Comparison of ENCODE assay signal across 33 cellular contexts in genomic region chr20:24420567-24420966, GRCh38. TPM values are rescaled to one million over a fixed set of nuclear protein-coding genes. Genes with fewer than 3 reads are reported as not detected.
"Had no signal": no experiment of that assay in that cellular context is flagged by ENCODE, and none has a peak within 500 bp of the region (broad histone marks: within the 10 kb centered on the region; RNA-seq: fewer than 3 reads in every experiment).

No MANE protein-coding gene starts in this region.

- ATAC-seq: activated CD4-positive, alpha-beta T cell treated with anti-CD3 and anti-CD28 coated beads for 36 hours; activated CD8-positive, alpha-beta T cell treated with anti-CD3 and anti-CD28 coated beads, Interleukin-2, amount 10 ng/mL, durations not matched to agents 7 days and 5 days; activated naive CD4-positive, alpha-beta T cell treated with anti-CD3 and anti-CD28 coated beads, Interleukin-2, amount 50 U/mL, for 72 hours; effector memory CD8-positive, alpha-beta T cell; gastroesophageal sphincter; heart right ventricle had no signal

- H3K4me1 Mint-ChIP-seq: activated CD4-positive, alpha-beta T cell treated with anti-CD3 and anti-CD28 coated beads for 36 hours; activated CD4-positive, alpha-beta T cell treated with anti-CD3 and anti-CD28 coated beads, Interleukin-2, amount 10 ng/mL, durations not matched to agents 24 days and 14 days; activated naive CD4-positive, alpha-beta T cell treated with anti-CD3 and anti-CD28 coated beads, Interleukin-2, amount 10 ng/mL, durations not matched to agents 7 days and 5 days; activated naive CD8-positive, alpha-beta T cell treated with anti-CD3 and anti-CD28 coated beads, Interleukin-2, amount 10 ng/mL, durations not matched to agents 7 days and 5 days had no signal

- H3K9me3 ChIP-seq: ascending aorta had no signal

- H3K4me3 ChIP-seq: ascending aorta, breast epithelium, cardiac muscle cell, esophagus squamous epithelium, gastroesophageal sphincter, heart right ventricle had no signal

- DNase-seq: activated CD4-positive, alpha-beta memory T cell treated with anti-CD3 and anti-CD28 coated beads for 36 hours; activated CD4-positive, alpha-beta T cell treated with anti-CD3 and anti-CD28 coated beads for 36 hours; activated CD4-positive, alpha-beta T cell treated with anti-CD3 and anti-CD28 coated beads, Interleukin-2, amount 10 ng/mL, durations not matched to agents 24 days and 14 days; activated CD4-positive, CD25-positive, alpha-beta regulatory T cell; activated CD4-positive, CD25-positive, alpha-beta regulatory T cell treated with anti-CD3 and anti-CD28 coated beads, Interleukin-2, amount 50 U/mL, for 72 hours; activated CD8-positive, alpha-beta T cell treated with anti-CD3 and anti-CD28 coated beads, Interleukin-2, amount 10 ng/mL, durations not matched to agents 7 days and 5 days; activated effector memory CD4-positive, alpha-beta T cell treated with anti-CD3 and anti-CD28 coated beads, Interleukin-2, amount 50 U/mL, for 16 hours; activated naive CD4-positive, alpha-beta T cell; activated naive CD4-positive, alpha-beta T cell treated with anti-CD3 and anti-CD28 coated beads, Interleukin-2, amount 10 ng/mL, durations not matched to agents 7 days and 5 days; activated naive CD8-positive, alpha-beta T cell treated with anti-CD3 and anti-CD28 coated beads, Interleukin-2, amount 10 ng/mL, durations not matched to agents 7 days and 5 days; activated T-cell treated with anti-CD3 and anti-CD28 coated beads, Interleukin-2, amount 50 U/mL, for 48 hours; central memory CD4-positive, alpha-beta T cell; cortex of kidney; dermis blood vessel endothelial cell; effector CD4-positive, alpha-beta T cell; effector memory CD8-positive, alpha-beta T cell; erythroblast; esophagus squamous epithelium; foreskin melanocyte; heart right ventricle; T-helper 2 cell had no signal

- H3K36me3 Mint-ChIP-seq: activated CD4-positive, alpha-beta memory T cell treated with anti-CD3 and anti-CD28 coated beads for 36 hours; activated naive CD8-positive, alpha-beta T cell treated with anti-CD3 and anti-CD28 coated beads, Interleukin-2, amount 10 ng/mL, durations not matched to agents 7 days and 5 days; brain had no signal

- FAIRE-seq: colon had no signal

- H3K27me3 Mint-ChIP-seq: activated CD4-positive, alpha-beta memory T cell treated with anti-CD3 and anti-CD28 coated beads for 36 hours; activated CD4-positive, alpha-beta T cell treated with anti-CD3 and anti-CD28 coated beads for 36 hours; activated CD4-positive, alpha-beta T cell treated with anti-CD3 and anti-CD28 coated beads, Interleukin-2, amount 10 ng/mL, durations not matched to agents 24 days and 14 days had no signal

- H3K27me3 ChIP-seq: ascending aorta, cardiac muscle cell, esophagus squamous epithelium, gastroesophageal sphincter had no signal

- H3K4me1 ChIP-seq: breast epithelium, esophagus squamous epithelium, gastroesophageal sphincter had no signal

- H3K36me3 ChIP-seq: ascending aorta, breast epithelium, cardiac muscle cell, esophagus squamous epithelium, gastroesophageal sphincter, heart right ventricle had no signal

- H3K4me3 Mint-ChIP-seq: activated CD4-positive, alpha-beta memory T cell treated with anti-CD3 and anti-CD28 coated beads for 36 hours; activated CD4-positive, alpha-beta T cell treated with anti-CD3 and anti-CD28 coated beads for 36 hours; activated CD4-positive, alpha-beta T cell treated with anti-CD3 and anti-CD28 coated beads, Interleukin-2, amount 10 ng/mL, durations not matched to agents 24 days and 14 days; activated CD8-positive, alpha-beta T cell treated with anti-CD3 and anti-CD28 coated beads, Interleukin-2, amount 10 ng/mL, durations not matched to agents 7 days and 5 days; activated naive CD4-positive, alpha-beta T cell treated with anti-CD3 and anti-CD28 coated beads, Interleukin-2, amount 10 ng/mL, durations not matched to agents 7 days and 5 days; activated naive CD8-positive, alpha-beta T cell treated with anti-CD3 and anti-CD28 coated beads, Interleukin-2, amount 10 ng/mL, durations not matched to agents 7 days and 5 days; activated T-helper 1 cell treated with anti-CD3 and anti-CD28 coated beads, Interleukin-12 subunit alpha, Interleukin-12 subunit beta, Interleukin-2, Interleukin-4 antibody, amounts not matched to agents 30 ng/mL and 10 ng/mL and 1 ng/mL, durations not matched to agents 14 hours and 24 hours and 36 hours; brain; effector memory CD8-positive, alpha-beta T cell had no signal

- H3K27ac Mint-ChIP-seq: activated CD4-positive, alpha-beta memory T cell treated with anti-CD3 and anti-CD28 coated beads for 36 hours; activated CD4-positive, alpha-beta T cell treated with anti-CD3 and anti-CD28 coated beads for 36 hours; activated CD4-positive, alpha-beta T cell treated with anti-CD3 and anti-CD28 coated beads, Interleukin-2, amount 10 ng/mL, durations not matched to agents 24 days and 14 days; activated CD8-positive, alpha-beta T cell treated with anti-CD3 and anti-CD28 coated beads, Interleukin-2, amount 10 ng/mL, durations not matched to agents 7 days and 5 days; activated naive CD4-positive, alpha-beta T cell treated with anti-CD3 and anti-CD28 coated beads, Interleukin-2, amount 10 ng/mL, durations not matched to agents 7 days and 5 days; activated naive CD4-positive, alpha-beta T cell treated with anti-CD3 and anti-CD28 coated beads, Interleukin-2, amount 50 U/mL, for 72 hours; activated naive CD8-positive, alpha-beta T cell treated with anti-CD3 and anti-CD28 coated beads, Interleukin-2, amount 10 ng/mL, durations not matched to agents 7 days and 5 days; activated T-helper 1 cell treated with anti-CD3 and anti-CD28 coated beads, Interleukin-12 subunit alpha, Interleukin-12 subunit beta, Interleukin-2, Interleukin-4 antibody, amounts not matched to agents 30 ng/mL and 10 ng/mL and 1 ng/mL, durations not matched to agents 14 hours and 24 hours and 36 hours; activated T-helper 2 cell treated with anti-CD3 and anti-CD28 coated beads, Interferon-gamma antibody, Interleukin-2, Interleukin-4, amounts not matched to agents 10 μg/mL and 5 μg/mL and 100 μg/mL, durations not matched to agents 14 hours and 24 hours and 36 hours; brain; effector memory CD8-positive, alpha-beta T cell had no signal

- H3K27ac ChIP-seq: ascending aorta, breast epithelium, cardiac muscle cell, esophagus squamous epithelium, gastroesophageal sphincter, heart right ventricle had no signal

RNA-seq across cellular contexts. Expression of gene SYNDIG1, which starts 48.9 kb away (rescaled TPM):
- total RNA-seq: activated CD4-positive, alpha-beta memory T cell treated with anti-CD3 and anti-CD28 coated beads for 36 hours; activated CD4-positive, alpha-beta T cell treated with anti-CD3 and anti-CD28 coated beads for 36 hours; activated CD4-positive, alpha-beta T cell treated with anti-CD3 and anti-CD28 coated beads, Interleukin-2, amount 10 ng/mL, durations not matched to agents 24 days and 14 days; activated CD8-positive, alpha-beta T cell treated with anti-CD3 and anti-CD28 coated beads, Interleukin-2, amount 10 ng/mL, durations not matched to agents 7 days and 5 days; activated naive CD4-positive, alpha-beta T cell treated with anti-CD3 and anti-CD28 coated beads, Interleukin-2, amount 50 U/mL, for 72 hours; activated naive CD8-positive, alpha-beta T cell treated with anti-CD3 and anti-CD28 coated beads, Interleukin-2, amount 10 ng/mL, durations not matched to agents 7 days and 5 days; activated T-helper 1 cell treated with anti-CD3 and anti-CD28 coated beads, Interleukin-12 subunit alpha, Interleukin-12 subunit beta, Interleukin-2, Interleukin-4 antibody, amounts not matched to agents 30 ng/mL and 10 ng/mL and 1 ng/mL, durations not matched to agents 14 hours and 24 hours and 36 hours; activated T-helper 2 cell treated with anti-CD3 and anti-CD28 coated beads, Interferon-gamma antibody, Interleukin-2, Interleukin-4, amounts not matched to agents 10 μg/mL and 5 μg/mL and 100 μg/mL, durations not matched to agents 14 hours and 24 hours and 36 hours; esophagus squamous epithelium; fibroblast of villous mesenchyme; glomerular endothelial cell; T-helper 1 cell treated with Interleukin-12 subunit alpha and Interleukin-12 subunit beta and Interleukin-4 antibody, amounts not matched to agents 30 ng/mL and 1 ng/mL, for 36 hours had no signal
